ENCODE assay signal across 2 cellular contexts in the genomic region with DNA sequence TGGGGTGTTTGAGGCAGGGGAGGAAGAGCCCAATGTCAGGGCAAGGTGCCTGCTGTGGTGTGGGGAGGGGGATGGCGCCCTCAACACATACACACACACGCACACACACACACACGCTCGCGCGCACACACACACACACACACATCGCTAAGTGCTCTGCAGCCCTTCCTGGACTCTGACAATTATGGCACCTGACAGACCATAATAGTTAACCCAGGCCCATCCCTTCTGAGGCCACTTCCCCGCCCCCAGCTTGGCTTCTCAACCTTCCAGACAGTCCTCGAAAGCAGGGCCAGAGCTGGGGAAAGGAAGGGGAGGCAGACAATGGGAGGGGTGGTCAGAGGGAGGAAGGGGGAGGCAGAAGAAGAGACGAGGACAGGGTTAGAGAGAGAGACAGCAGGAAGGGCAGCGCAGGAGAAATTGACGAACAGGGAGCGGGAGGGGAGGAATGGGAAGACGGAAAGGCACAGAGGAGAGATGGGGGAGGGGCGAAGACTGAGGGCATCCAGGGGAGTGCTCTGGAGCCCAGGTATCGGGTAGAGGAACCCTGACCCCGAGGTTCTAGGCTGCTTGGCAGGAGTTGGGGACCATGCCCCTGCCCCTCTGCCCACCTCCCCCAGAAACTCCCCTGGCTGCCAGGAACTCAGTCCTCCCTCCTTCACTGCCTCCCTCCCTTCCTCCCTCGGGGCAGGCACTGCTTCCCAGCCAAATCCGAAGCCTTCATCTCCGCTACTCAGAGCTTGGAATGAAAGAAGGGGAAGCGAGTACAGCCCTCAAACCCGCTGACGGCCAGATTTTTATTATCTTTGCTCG.
TF ChIP-seq lines count a peak whose summit lies in the region.

No MANE protein-coding gene starts in this region.

TF ChIP-seq in SK-N-SH, 30 proteins besides CTCF, POLR2A, EP300 and RAD21 (continued from another document):
- TF ChIP-seq, protein P1, sequence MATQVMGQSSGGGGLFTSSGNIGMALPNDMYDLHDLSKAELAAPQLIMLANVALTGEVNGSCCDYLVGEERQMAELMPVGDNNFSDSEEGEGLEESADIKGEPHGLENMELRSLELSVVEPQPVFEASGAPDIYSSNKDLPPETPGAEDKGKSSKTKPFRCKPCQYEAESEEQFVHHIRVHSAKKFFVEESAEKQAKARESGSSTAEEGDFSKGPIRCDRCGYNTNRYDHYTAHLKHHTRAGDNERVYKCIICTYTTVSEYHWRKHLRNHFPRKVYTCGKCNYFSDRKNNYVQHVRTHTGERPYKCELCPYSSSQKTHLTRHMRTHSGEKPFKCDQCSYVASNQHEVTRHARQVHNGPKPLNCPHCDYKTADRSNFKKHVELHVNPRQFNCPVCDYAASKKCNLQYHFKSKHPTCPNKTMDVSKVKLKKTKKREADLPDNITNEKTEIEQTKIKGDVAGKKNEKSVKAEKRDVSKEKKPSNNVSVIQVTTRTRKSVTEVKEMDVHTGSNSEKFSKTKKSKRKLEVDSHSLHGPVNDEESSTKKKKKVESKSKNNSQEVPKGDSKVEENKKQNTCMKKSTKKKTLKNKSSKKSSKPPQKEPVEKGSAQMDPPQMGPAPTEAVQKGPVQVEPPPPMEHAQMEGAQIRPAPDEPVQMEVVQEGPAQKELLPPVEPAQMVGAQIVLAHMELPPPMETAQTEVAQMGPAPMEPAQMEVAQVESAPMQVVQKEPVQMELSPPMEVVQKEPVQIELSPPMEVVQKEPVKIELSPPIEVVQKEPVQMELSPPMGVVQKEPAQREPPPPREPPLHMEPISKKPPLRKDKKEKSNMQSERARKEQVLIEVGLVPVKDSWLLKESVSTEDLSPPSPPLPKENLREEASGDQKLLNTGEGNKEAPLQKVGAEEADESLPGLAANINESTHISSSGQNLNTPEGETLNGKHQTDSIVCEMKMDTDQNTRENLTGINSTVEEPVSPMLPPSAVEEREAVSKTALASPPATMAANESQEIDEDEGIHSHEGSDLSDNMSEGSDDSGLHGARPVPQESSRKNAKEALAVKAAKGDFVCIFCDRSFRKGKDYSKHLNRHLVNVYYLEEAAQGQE (IDR thresholded peaks at IDR 0.05; ENCODE audit: low read depth, low read length): no peak
- TF ChIP-seq, protein P2, sequence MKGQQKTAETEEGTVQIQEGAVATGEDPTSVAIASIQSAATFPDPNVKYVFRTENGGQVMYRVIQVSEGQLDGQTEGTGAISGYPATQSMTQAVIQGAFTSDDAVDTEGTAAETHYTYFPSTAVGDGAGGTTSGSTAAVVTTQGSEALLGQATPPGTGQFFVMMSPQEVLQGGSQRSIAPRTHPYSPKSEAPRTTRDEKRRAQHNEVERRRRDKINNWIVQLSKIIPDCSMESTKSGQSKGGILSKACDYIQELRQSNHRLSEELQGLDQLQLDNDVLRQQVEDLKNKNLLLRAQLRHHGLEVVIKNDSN (IDR thresholded peaks at IDR 0.05; ENCODE audit: borderline replicate concordance, low read depth): no peak
- no peak for TF ChIP-seq TEAD4 (IDR thresholded peaks at IDR 0.05; ENCODE audit: borderline replicate concordance, insufficient read depth)

TF ChIP-seq in SK-N-SH treated with all-trans-retinoic acid at 6 μM for 48 hours, 23 proteins besides CTCF, POLR2A, EP300 and RAD21 (continued from another document):
- TF ChIP-seq GLIS3 (CRISPR knock-in tag; IDR thresholded peaks at IDR 0.05) (no peak), ESRRG (CRISPR knock-in tag; IDR thresholded peaks at IDR 0.05) (no peak), CSDC2 (CRISPR knock-in tag; IDR thresholded peaks at IDR 0.05) (no peak)
- TF ChIP-seq, protein P3, sequence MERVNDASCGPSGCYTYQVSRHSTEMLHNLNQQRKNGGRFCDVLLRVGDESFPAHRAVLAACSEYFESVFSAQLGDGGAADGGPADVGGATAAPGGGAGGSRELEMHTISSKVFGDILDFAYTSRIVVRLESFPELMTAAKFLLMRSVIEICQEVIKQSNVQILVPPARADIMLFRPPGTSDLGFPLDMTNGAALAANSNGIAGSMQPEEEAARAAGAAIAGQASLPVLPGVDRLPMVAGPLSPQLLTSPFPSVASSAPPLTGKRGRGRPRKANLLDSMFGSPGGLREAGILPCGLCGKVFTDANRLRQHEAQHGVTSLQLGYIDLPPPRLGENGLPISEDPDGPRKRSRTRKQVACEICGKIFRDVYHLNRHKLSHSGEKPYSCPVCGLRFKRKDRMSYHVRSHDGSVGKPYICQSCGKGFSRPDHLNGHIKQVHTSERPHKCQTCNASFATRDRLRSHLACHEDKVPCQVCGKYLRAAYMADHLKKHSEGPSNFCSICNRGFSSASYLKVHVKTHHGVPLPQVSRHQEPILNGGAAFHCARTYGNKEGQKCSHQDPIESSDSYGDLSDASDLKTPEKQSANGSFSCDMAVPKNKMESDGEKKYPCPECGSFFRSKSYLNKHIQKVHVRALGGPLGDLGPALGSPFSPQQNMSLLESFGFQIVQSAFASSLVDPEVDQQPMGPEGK (CRISPR knock-in tag; IDR thresholded peaks at IDR 0.05; ENCODE audit: borderline replicate concordance): no peak
- TF ChIP-seq, protein P4, sequence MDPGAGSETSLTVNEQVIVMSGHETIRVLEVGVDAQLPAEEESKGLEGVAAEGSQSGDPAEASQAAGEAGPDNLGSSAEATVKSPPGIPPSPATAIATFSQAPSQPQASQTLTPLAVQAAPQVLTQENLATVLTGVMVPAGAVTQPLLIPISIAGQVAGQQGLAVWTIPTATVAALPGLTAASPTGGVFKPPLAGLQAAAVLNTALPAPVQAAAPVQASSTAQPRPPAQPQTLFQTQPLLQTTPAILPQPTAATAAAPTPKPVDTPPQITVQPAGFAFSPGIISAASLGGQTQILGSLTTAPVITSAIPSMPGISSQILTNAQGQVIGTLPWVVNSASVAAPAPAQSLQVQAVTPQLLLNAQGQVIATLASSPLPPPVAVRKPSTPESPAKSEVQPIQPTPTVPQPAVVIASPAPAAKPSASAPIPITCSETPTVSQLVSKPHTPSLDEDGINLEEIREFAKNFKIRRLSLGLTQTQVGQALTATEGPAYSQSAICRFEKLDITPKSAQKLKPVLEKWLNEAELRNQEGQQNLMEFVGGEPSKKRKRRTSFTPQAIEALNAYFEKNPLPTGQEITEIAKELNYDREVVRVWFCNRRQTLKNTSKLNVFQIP (CRISPR knock-in tag; IDR thresholded peaks at IDR 0.05; ENCODE audit: borderline replicate concordance, low read depth): no peak
